ENCODE assay signal across 14 cellular contexts in the genomic region with DNA sequence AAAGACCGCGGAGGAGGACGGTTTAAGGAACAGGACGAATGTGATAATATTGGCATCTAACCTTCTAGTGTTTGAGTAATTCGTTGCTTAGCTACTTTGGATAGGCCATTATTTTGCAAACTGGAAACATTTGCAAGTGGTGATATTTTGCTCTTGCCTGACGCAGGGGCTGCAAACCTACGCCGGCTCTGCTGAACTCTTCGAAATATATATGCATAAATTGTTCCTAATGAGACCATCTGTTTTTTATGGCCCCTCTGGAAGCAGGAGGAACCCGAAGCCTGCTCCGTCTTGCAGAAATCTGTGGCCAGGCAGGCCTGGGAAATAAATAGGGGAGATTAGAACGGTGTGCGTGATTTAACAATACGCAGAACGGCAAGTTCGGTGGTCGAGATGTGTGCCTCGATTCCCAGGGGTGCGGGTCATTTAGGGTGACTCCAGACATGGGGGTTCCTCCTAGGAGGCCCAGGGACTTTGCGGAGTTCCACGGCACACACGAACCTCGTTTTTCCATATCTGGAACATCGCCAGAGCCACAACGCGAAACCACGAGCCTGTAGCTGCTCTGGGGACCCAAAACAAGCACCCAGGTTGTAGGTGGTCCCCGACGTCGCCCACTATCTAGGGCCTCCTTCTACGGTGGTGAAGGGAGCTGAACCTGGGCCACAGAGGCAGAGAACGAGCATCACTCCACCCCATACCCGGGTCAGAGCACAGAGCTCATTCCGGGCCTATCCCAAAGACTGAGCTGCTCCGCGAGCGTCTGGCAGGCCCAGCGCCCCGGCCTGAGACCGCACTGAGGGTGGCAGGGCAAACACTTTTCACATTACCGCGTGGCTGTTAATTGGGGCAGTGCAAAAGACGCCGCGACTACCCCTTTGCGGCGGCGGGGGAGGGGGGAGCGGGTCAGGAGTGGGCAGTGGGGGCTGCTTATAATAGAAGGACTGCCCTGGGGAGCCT.
DNase-seq lines count a peak whose midpoint lies in the region; ATAC-seq, FAIRE-seq and TF ChIP-seq lines count a peak whose summit lies in the region.
"Had no signal": no experiment of that assay in that cellular context is flagged by ENCODE, and none has a peak within 500 bp of the region (broad histone marks: within the 10 kb centered on the region; RNA-seq: fewer than 3 reads in every experiment).

No MANE protein-coding gene starts in this region.

- no peaks in the 10 kb centered on the region for H3K36me3 Mint-ChIP-seq in CD8-positive, alpha-beta memory T cell
- H3K36me3 Mint-ChIP-seq: CD4-positive, CD25-positive, alpha-beta regulatory T cell had no signal

- CTCF ChIA-PET in CD8-positive, alpha-beta memory T cell (lab: Charles Lee) = no interaction called here
- CTCF ChIA-PET in H1 (lab: Charles Lee; ENCODE audit: partially characterized antibody) = interaction anchor here (0.9 kb wide), 1 partner anchor 157 kb away, joined by 4 read pairs; no protein-coding TSS in a partner anchor

- no peak overlapping the region for H3K27ac ChIP-seq in CD8-positive, alpha-beta memory T cell (ENCODE audit: low read depth, low read length)
- H3K27ac ChIP-seq in H1 (ENCODE audit: low read depth, low read length) = no peak overlapping the region
- H3K27ac ChIP-seq in neural cell (ENCODE audit: low read length) = no peak overlapping the region
- H3K27ac ChIP-seq: coronary artery had no signal

- no peak overlapping the region for H4K8ac ChIP-seq in H1 (ENCODE audit: extremely low read depth, insufficient read depth, low read length)

- H2AK5ac ChIP-seq in H1 (ENCODE audit: low read depth, low read length) = no peak overlapping the region

- 3% methylated on average over 33 of the region's 49 CpGs; no CpG with 5 or more reads in 1 of the 2 experiments for WGBS in H1 (ENCODE audit: extremely low coverage in 1 of 2, insufficient coverage in 1 of 2, insufficient read length in 1 of 2, insufficient replicate concordance in 2 of 2, low coverage in 1 of 2, low lambda C conversion rate in 2 of 2, missing lambda C conversion rate in 1 of 2), 2 experiments

- no peak overlapping the region for H3K23ac ChIP-seq in H1 (ENCODE audit: insufficient read length)

- H4K5ac ChIP-seq in H1 (ENCODE audit: insufficient read length, low read depth, low read length) = no peak overlapping the region

- no peaks in the 10 kb centered on the region for H3K9me2 ChIP-seq in neural cell (ENCODE audit: insufficient read depth, low read length)

- ATAC-seq in GM18870 (IDR thresholded peaks at IDR 0.05; ENCODE audit: unreplicated experiment) = no peak
- no peak for ATAC-seq in GM21390 (IDR thresholded peaks at IDR 0.05; ENCODE audit: unreplicated experiment)

- no peak overlapping the region for H3K27ac Mint-ChIP-seq in CD8-positive, alpha-beta memory T cell
- H3K27ac Mint-ChIP-seq: activated B cell treated with CpG ODN at 0.5 μM for 24 hours had no signal

- H4K20me1 ChIP-seq in H1 (replicated peaks in 1 of 2; ENCODE audit: control insufficient read depth in 1 of 2, insufficient read depth in 2 of 2, low read length in 2 of 2) = peaks cover 2 to 3% of the 10 kb centered on the region in 2 experiments
- H4K20me1 ChIP-seq in neural cell (ENCODE audit: insufficient read depth) = no peaks in the 10 kb centered on the region

- no peaks in the 10 kb centered on the region for H3K9me3 ChIP-seq in CD8-positive, alpha-beta memory T cell (ENCODE audit: low read length)
- no peaks in the 10 kb centered on the region for H3K9me3 ChIP-seq in H1 (ENCODE audit: insufficient read depth in 2 of 2, low read depth in 1 of 2, low read length in 1 of 2)
- no peaks in the 10 kb centered on the region for H3K9me3 ChIP-seq in neural cell (ENCODE audit: low read length)

- H3K56ac ChIP-seq in H1 (replicated peaks; ENCODE audit: insufficient read length, low read depth, low read length) = no peak overlapping the region

- no peaks in the 10 kb centered on the region for H3K79me1 ChIP-seq in H1 (ENCODE audit: low read depth, low read length)

- H3F3A ChIP-seq in neural cell (ENCODE audit: insufficient read depth, low read length, poor library complexity, severe bottlenecking) = no peaks in the 10 kb centered on the region

- H3K4ac ChIP-seq in H1 (replicated peaks; ENCODE audit: insufficient read length, low read depth, low read length) = no peak overlapping the region

- H3K4me1 Mint-ChIP-seq in CD8-positive, alpha-beta memory T cell = peaks cover 18 to 42% (median 24%) of the 10 kb centered on the region in 3 donors

- H3K36me3 ChIP-seq in CD8-positive, alpha-beta memory T cell (ENCODE audit: insufficient read depth, low read length) = no peaks in the 10 kb centered on the region
- H3K36me3 ChIP-seq in H7 (replicated peaks; ENCODE audit: control insufficient read depth, insufficient read depth, low read length) (no peaks in the 10 kb centered on the region), H1 (ENCODE audit: control insufficient read depth in 2 of 4, insufficient read depth in 4 of 4, low read length in 3 of 4) (no peaks in the 10 kb centered on the region), neural cell (ENCODE audit: insufficient read depth, low read length) (no peaks in the 10 kb centered on the region)

- TF ChIP-seq EP300 in H1 (IDR thresholded peaks at IDR 0.05; ENCODE audit: borderline replicate concordance in 1 of 2, low read depth in 2 of 2, low read length in 2 of 2) (no peak), neural cell (conservative IDR thresholded peaks at IDR 0.05; ENCODE audit: poor library complexity, severe bottlenecking) (no peak)

- H3K9me3 Mint-ChIP-seq in CD8-positive, alpha-beta memory T cell = peaks cover 0 to 2% (median 0%) of the 10 kb centered on the region in 5 donors
- H3K9me3 Mint-ChIP-seq: activated B cell treated with CpG ODN at 0.5 μM for 24 hours had no signal

- no peaks in the 10 kb centered on the region for H3K27me3 ChIP-seq in CD8-positive, alpha-beta memory T cell (ENCODE audit: insufficient read depth, low read length, poor library complexity, severe bottlenecking)
- H3K27me3 ChIP-seq in H7 (ENCODE audit: control insufficient read depth, insufficient read depth, low read length) (peaks cover 79% of the 10 kb centered on the region), H1 (replicated peaks in 1 of 4; ENCODE audit: control insufficient read depth in 3 of 4, extremely low read depth in 1 of 4, insufficient read depth in 3 of 4, low read length in 3 of 4) (peaks cover 40 to 83% (median 67%) of the 10 kb centered on the region in 4 experiments; a peak in 6 of 7 replicates), neural cell (ENCODE audit: insufficient read depth, low read depth, low read length) (peaks cover 70% of the 10 kb centered on the region)

- 0 out of 2 replicates have a peak overlapping the region, but pooled peaks have one; percentile 17 for H2BK12ac ChIP-seq in H1 (ENCODE audit: low read depth, low read length)

- H3K4me3 Mint-ChIP-seq in CD8-positive, alpha-beta memory T cell = peak overlapping the region in 5 of 7 donors; percentile 30 to 79 (median 38)

- H2BK5ac ChIP-seq in H1 (ENCODE audit: low read depth, low read length) = peak overlapping the region; percentile 52; the same call in 1 of the 2 replicates

- H3K9ac ChIP-seq in H1 (replicated peaks in 1 of 4; ENCODE audit: extremely low read depth in 1 of 4, low read depth in 3 of 4, low read length in 3 of 4) = no peak overlapping the region
- H3K9ac ChIP-seq in neural cell (ENCODE audit: low read length) = no peak overlapping the region

- no peak overlapping the region for H2BK20ac ChIP-seq in H1 (ENCODE audit: low read length)

- no peak for TF ChIP-seq CTCF in H1 (IDR thresholded peaks at IDR 0.05; ENCODE audit: control extremely low read depth in 1 of 3, insufficient read depth in 1 of 3, low read depth in 1 of 3, low read length in 3 of 3)
- no peak for TF ChIP-seq CTCF in neural cell (IDR thresholded peaks at IDR 0.05; ENCODE audit: poor library complexity, severe bottlenecking)

- no peak for DNase-seq in CD8-positive, alpha-beta memory T cell
- DNase-seq in H7 (peak; percentile 78), H1 (ENCODE audit: low read depth in 1 of 2, low spot score in 2 of 2) (peak in 1 of 2 experiments; percentile 44), erythroblast (lab: John Stamatoyannopoulos, UW) (no peak), DMS153 (lab: John Stamatoyannopoulos, UW) (no peak)
- DNase-seq: amniotic stem cell; CD4-positive, CD25-positive, alpha-beta regulatory T cell; Kasumi-1; NCI-H2029 treated with DMSO at 0.1 percent for 48 hours had no signal

- no peak overlapping the region for H3K4me3 ChIP-seq in CD8-positive, alpha-beta memory T cell (ENCODE audit: low read length)
- H3K4me3 ChIP-seq in H7 (ENCODE audit: insufficient read depth, low read depth, low read length) = peak overlapping the region; percentile 59
- peak overlapping the region in 3 of 4 experiments; percentile 11 to 64 (median 19); a peak in 4 of 8 replicates for H3K4me3 ChIP-seq in H1 (ENCODE audit: extremely low read depth in 1 of 4, insufficient read depth in 2 of 4, low read depth in 3 of 4, low read length in 4 of 4)
- H3K4me3 ChIP-seq in neural cell (ENCODE audit: low read length) = peak overlapping the region; percentile 56

- peak overlapping the region; percentile 76 to 82 for H3K4me2 ChIP-seq in H1 (ENCODE audit: insufficient read depth in 1 of 2, low read depth in 2 of 2, low read length in 2 of 2)
- H3K4me2 ChIP-seq in neural cell (ENCODE audit: low read length) = no peak overlapping the region

- H4K91ac ChIP-seq in H1 (replicated peaks; ENCODE audit: insufficient read length, low read length) = no peak overlapping the region

- TF ChIP-seq POLR2A in H1 (IDR thresholded peaks at IDR 0.05; ENCODE audit: control extremely low read depth in 1 of 2, low read depth in 2 of 2, low read length in 2 of 2) (no peak), erythroblast (IDR thresholded peaks at IDR 0.05; ENCODE audit: low read length) (no peak)

- POLR2A ChIA-PET in CD8-positive, alpha-beta memory T cell (lab: Charles Lee) = no interaction called here
- POLR2A ChIA-PET in H1 (lab: Charles Lee; ENCODE audit: partially characterized antibody) = interaction anchor here (0.9 to 1.1 kb wide), 3 partner anchors 93 to 140 kb away, joined by 3 read pairs; no protein-coding TSS in a partner anchor

- H3K14ac ChIP-seq in H1 (ENCODE audit: insufficient read length) = no peak overlapping the region

- peaks cover 18 to 55% of the 10 kb centered on the region in 2 donors for H3K27me3 Mint-ChIP-seq in CD8-positive, alpha-beta memory T cell

- TF ChIP-seq RAD21 in H1 (IDR thresholded peaks at IDR 0.05 in 1 of 2, conservative IDR thresholded peaks at IDR 0.05 in 1 of 2; ENCODE audit: low read depth in 2 of 2, low read length in 2 of 2) (no peak), neural cell (conservative IDR thresholded peaks at IDR 0.05) (no peak)

- FAIRE-seq in H1 (lab: Jason Lieb, UNC) = no peak

- peaks cover 10% of the 10 kb centered on the region for H3K4me1 ChIP-seq in CD8-positive, alpha-beta memory T cell (ENCODE audit: insufficient read depth, low read length)
- peaks cover 10 to 37% (median 16%) of the 10 kb centered on the region in 4 experiments for H3K4me1 ChIP-seq in H1 (replicated peaks in 1 of 4; ENCODE audit: control insufficient read depth in 3 of 4, insufficient read depth in 4 of 4, low read length in 3 of 4)

- H2AFZ ChIP-seq in H1 (ENCODE audit: low read length) (no peak overlapping the region), neural cell (ENCODE audit: low read depth, low read length) (no peak overlapping the region)

- H3K23me2 ChIP-seq in H1 (ENCODE audit: low read depth, low read length) = peaks cover 6% of the 10 kb centered on the region; the same call in 1 of the 2 replicates

- H3K79me2 ChIP-seq in H1 (ENCODE audit: control insufficient read depth in 1 of 2, insufficient read depth in 2 of 2, low read length in 2 of 2) (no peaks in the 10 kb centered on the region), neural cell (replicated peaks; ENCODE audit: insufficient read depth, low read length) (no peaks in the 10 kb centered on the region)

- peak overlapping the region; percentile 22 for H2BK120ac ChIP-seq in H1 (replicated peaks; ENCODE audit: low read depth, low read length)

- H3K18ac ChIP-seq in H1 (ENCODE audit: extremely low read depth, low read length) = peak overlapping the region; percentile 48; the same call in 1 of the 2 replicates

- H2BK15ac ChIP-seq in H1 (ENCODE audit: low read length) = no peak overlapping the region
